9 cellular contexts compared by ENCODE assay signal in the genomic region with DNA sequence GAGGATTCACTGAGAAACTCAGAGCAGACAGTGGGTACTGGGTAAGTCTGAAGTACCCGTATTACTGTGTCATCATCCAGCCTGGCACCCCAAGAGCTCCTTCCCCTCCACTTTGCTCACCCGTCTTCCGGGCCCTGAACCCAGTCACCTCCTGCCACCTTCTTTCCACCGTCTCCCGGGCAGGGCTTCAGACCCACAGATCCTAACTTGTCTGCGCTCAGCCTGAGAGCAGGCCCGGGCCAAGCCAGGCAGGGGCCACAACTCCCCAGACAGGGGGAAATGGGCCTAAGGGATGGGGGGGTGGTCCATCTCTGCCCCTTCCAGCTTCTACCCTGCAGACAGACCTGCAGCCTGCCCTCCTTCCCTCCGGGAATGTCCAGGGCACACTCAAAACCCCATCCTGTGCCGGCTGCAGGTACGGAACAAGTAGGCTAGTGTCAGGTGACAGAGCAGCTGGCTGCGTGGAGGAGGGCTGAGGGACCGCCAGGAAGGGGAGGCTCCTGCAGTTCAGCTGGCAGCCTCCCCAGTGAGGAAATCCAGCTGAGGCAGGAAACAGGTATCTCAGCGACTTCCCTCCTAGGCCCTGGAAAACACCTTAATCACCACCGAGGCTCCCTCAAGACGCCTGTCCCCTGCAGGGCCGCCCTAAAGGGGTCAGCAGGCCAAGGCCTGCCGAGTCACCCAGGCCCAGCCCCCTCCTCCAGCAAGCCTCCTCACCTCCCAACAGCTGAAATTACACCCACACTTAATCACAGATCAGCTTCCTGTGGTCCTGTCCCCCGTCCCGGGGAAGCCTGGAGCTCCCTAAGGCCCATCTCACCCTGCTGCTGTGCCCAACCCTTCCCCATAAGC. TPM values are rescaled to one million over a fixed set of nuclear protein-coding genes. Genes with fewer than 3 reads are reported as not detected.
DNase-seq lines count a peak whose midpoint lies in the region; ATAC-seq, FAIRE-seq and TF ChIP-seq lines count a peak whose summit lies in the region.
"Had no signal": no experiment of that assay in that cellular context is flagged by ENCODE, and none has a peak within 500 bp of the region (broad histone marks: within the 10 kb centered on the region; RNA-seq: fewer than 3 reads in every experiment).

No MANE protein-coding gene starts in this region.

- H2AFZ ChIP-seq in GM12878 (ENCODE audit: control insufficient read depth, low read depth, low read length): peak overlapping the region; percentile 21; the same call in 1 of the 2 replicates

- in situ Hi-C loops in GM12878 (cut with MboI): no loop called here

- no peak overlapping the region for H3K27ac Mint-ChIP-seq in activated CD4-positive, alpha-beta T cell treated with anti-CD3 and anti-CD28 coated beads, Interleukin-2, amount 10 ng/mL, durations not matched to agents 24 days and 14 days
- H3K27ac Mint-ChIP-seq in activated CD4-positive, alpha-beta memory T cell treated with anti-CD3 and anti-CD28 coated beads for 36 hours: no peak overlapping the region

- H3K4me3 ChIP-seq in GM12878 (no peak overlapping the region), upper lobe of left lung (peak overlapping the region in 3 of 4 donors; percentile 12 to 73 (median 21))

- intact Hi-C loops in activated CD4-positive, alpha-beta T cell treated with anti-CD3 and anti-CD28 coated beads, Interleukin-2, amount 10 ng/mL, durations not matched to agents 24 days and 14 days (cut with micrococcal nuclease): no loop called here
- intact Hi-C loops in GM12878 (cut with micrococcal nuclease; ENCODE audit: unreplicated experiment): no loop called here
- intact Hi-C loops in activated CD4-positive, alpha-beta memory T cell treated with anti-CD3 and anti-CD28 coated beads for 36 hours (cut with micrococcal nuclease): no loop called here

- 49% methylated on average over 19 of the region's 19 CpGs for WGBS in GM12878 (ENCODE audit: insufficient coverage, insufficient replicate concordance, low lambda C conversion rate, missing lambda C conversion rate)
- 30 to 49% methylated on average over 13 to 17 of the region's 19 CpGs for WGBS in upper lobe of left lung, 2 donors

- H3K9ac ChIP-seq in GM12878 (ENCODE audit: control insufficient read depth, insufficient read depth, low read length): no peak overlapping the region

- H3K4me1 ChIP-seq in GM12878 (ENCODE audit: control insufficient read depth, insufficient read depth, low read length): no peaks in the 10 kb centered on the region; the same call in 1 of the 2 replicates
- H3K4me1 ChIP-seq in upper lobe of left lung: peaks cover 61 to 82% (median 67%) of the 10 kb centered on the region in 4 donors

- TF ChIP-seq CTCF in GM12878 (IDR thresholded peaks at IDR 0.05 in 2 of 3, conservative IDR thresholded peaks at IDR 0.05 in 1 of 3; ENCODE audit: control insufficient read depth in 2 of 3, extremely low read depth in 1 of 3, insufficient read depth in 1 of 3, low read depth in 3 of 3, low read length in 3 of 3) (no peak), upper lobe of left lung (IDR thresholded peaks at IDR 0.05) (no peak)

- peaks cover 2% of the 10 kb centered on the region; the same call in 1 of the 2 replicates for H4K20me1 ChIP-seq in GM12878 (ENCODE audit: control insufficient read depth, insufficient read depth)

- SMC1A ChIA-PET in GM12878 (lab: Charles Lee; ENCODE audit: uncharacterized antibody, unreplicated experiment): interaction anchor here (0.7 kb wide), 1 partner anchor 24 kb away, joined by 3 read pairs; no protein-coding TSS in a partner anchor

- H3K4me2 ChIP-seq in GM12878 (ENCODE audit: control insufficient read depth, insufficient read depth): peak overlapping the region; percentile 13; the same call in 1 of the 2 replicates

- POLR2A ChIA-PET in GM12878 (lab: Charles Lee): no interaction called here
- POLR2A ChIA-PET in activated CD4-positive, alpha-beta memory T cell treated with anti-CD3 and anti-CD28 coated beads for 36 hours (lab: Charles Lee): no interaction called here

- H3K27me3 Mint-ChIP-seq in activated CD4-positive, alpha-beta T cell treated with anti-CD3 and anti-CD28 coated beads, Interleukin-2, amount 10 ng/mL, durations not matched to agents 24 days and 14 days: peaks cover 15% of the 10 kb centered on the region
- H3K27me3 Mint-ChIP-seq in activated CD4-positive, alpha-beta memory T cell treated with anti-CD3 and anti-CD28 coated beads for 36 hours: peaks cover 12% of the 10 kb centered on the region

- RAD21 ChIA-PET in GM12878 (lab: Charles Lee; ENCODE audit: unreplicated experiment): interaction anchor here (0.6 kb wide), 1 partner anchor 14 kb away, joined by 3 read pairs; no protein-coding TSS in a partner anchor

- peaks cover 3% of the 10 kb centered on the region for H3K36me3 Mint-ChIP-seq in activated CD4-positive, alpha-beta T cell treated with anti-CD3 and anti-CD28 coated beads, Interleukin-2, amount 10 ng/mL, durations not matched to agents 24 days and 14 days (ENCODE audit: low read depth)
- H3K36me3 Mint-ChIP-seq in activated CD4-positive, alpha-beta memory T cell treated with anti-CD3 and anti-CD28 coated beads for 36 hours: no peaks in the 10 kb centered on the region

- TF ChIP-seq RAD21 in GM12878 (IDR thresholded peaks at IDR 0.05; ENCODE audit: insufficient read depth, low read depth, low read length): no peak

- CTCF ChIA-PET in GM12878 (lab: Yijun Ruan, JAX): no interaction called here
- CTCF ChIA-PET in activated CD4-positive, alpha-beta memory T cell treated with anti-CD3 and anti-CD28 coated beads for 36 hours (lab: Charles Lee): no interaction called here

- no peaks in the 10 kb centered on the region for H3K9me3 ChIP-seq in GM12878 (replicated peaks; ENCODE audit: control insufficient read depth, insufficient read depth, low read length)
- H3K9me3 ChIP-seq in upper lobe of left lung: no peaks in the 10 kb centered on the region

- DNase-seq in activated CD4-positive, alpha-beta T cell treated with anti-CD3 and anti-CD28 coated beads, Interleukin-2, amount 10 ng/mL, durations not matched to agents 24 days and 14 days: no peak
- no peak for DNase-seq in activated CD4-positive, alpha-beta T cell treated with anti-CD3 and anti-CD28 coated beads, Interleukin-2, amount 50 U/mL, for 1 hour
- no peak for DNase-seq in GM12878 (ENCODE audit: low read depth, low spot score)
- DNase-seq in left lobe of liver (ENCODE audit: low spot score): peak; percentile 54
- peak; percentile 62 to 93 for DNase-seq in upper lobe of left lung
- no peak for DNase-seq in HuH-7.5 (ENCODE audit: low spot score)
- DNase-seq in activated CD4-positive, alpha-beta memory T cell treated with anti-CD3 and anti-CD28 coated beads for 36 hours: no peak

- H3K4me3 Mint-ChIP-seq in activated CD4-positive, alpha-beta T cell treated with anti-CD3 and anti-CD28 coated beads, Interleukin-2, amount 10 ng/mL, durations not matched to agents 24 days and 14 days: peak overlapping the region; percentile 15
- no peak overlapping the region for H3K4me3 Mint-ChIP-seq in activated CD4-positive, alpha-beta memory T cell treated with anti-CD3 and anti-CD28 coated beads for 36 hours

- no TSS peak for BruUV-seq in GM12878 (replicated peaks; lab: Mats Ljungman, UMichigan)

- no peak for TF ChIP-seq EP300 in GM12878 (IDR thresholded peaks at IDR 0.05; ENCODE audit: borderline replicate concordance in 1 of 2, control insufficient read depth in 1 of 2, low read depth in 2 of 2, low read length in 2 of 2)
- peak in 1 of 4 donors; percentile 84 for TF ChIP-seq EP300 in upper lobe of left lung (IDR thresholded peaks at IDR 0.05)

- no peaks in the 10 kb centered on the region for H3K9me3 Mint-ChIP-seq in activated CD4-positive, alpha-beta T cell treated with anti-CD3 and anti-CD28 coated beads, Interleukin-2, amount 10 ng/mL, durations not matched to agents 24 days and 14 days
- no peaks in the 10 kb centered on the region for H3K9me3 Mint-ChIP-seq in activated CD4-positive, alpha-beta memory T cell treated with anti-CD3 and anti-CD28 coated beads for 36 hours

- H3K79me2 ChIP-seq in GM12878 (ENCODE audit: control insufficient read depth, insufficient read depth, low read length): no peaks in the 10 kb centered on the region

- TF ChIP-seq POLR2A in GM12878 (IDR thresholded peaks at IDR 0.05; ENCODE audit: low read depth, low read length) (no peak), upper lobe of left lung (IDR thresholded peaks at IDR 0.05) (peak in 2 of 4 donors; percentile 21 to 62)

- H3K27ac ChIP-seq in GM12878 (ENCODE audit: control insufficient read depth, insufficient read depth) (no peak overlapping the region), upper lobe of left lung (peak overlapping the region; percentile 86 to 88 (median 88))

- H3K36me3 ChIP-seq in GM12878 (ENCODE audit: control insufficient read depth in 2 of 2, insufficient read depth in 2 of 2, low read length in 1 of 2) (no peaks in the 10 kb centered on the region), upper lobe of left lung (no peaks in the 10 kb centered on the region)

- ATAC-seq in GM12878: no peak
- ATAC-seq in left lobe of liver: peak; percentile 18
- peak in 1 of 2 donors; percentile 58 for ATAC-seq in upper lobe of left lung (ENCODE audit: low FRiP score in 2 of 2)
- ATAC-seq in HG02571 (IDR thresholded peaks at IDR 0.05; ENCODE audit: unreplicated experiment): no peak

- peaks cover 14% of the 10 kb centered on the region for H3K4me1 Mint-ChIP-seq in activated CD4-positive, alpha-beta T cell treated with anti-CD3 and anti-CD28 coated beads, Interleukin-2, amount 10 ng/mL, durations not matched to agents 24 days and 14 days
- peaks cover 13% of the 10 kb centered on the region for H3K4me1 Mint-ChIP-seq in activated CD4-positive, alpha-beta memory T cell treated with anti-CD3 and anti-CD28 coated beads for 36 hours (ENCODE audit: low read depth)

- H3K27me3 ChIP-seq in GM12878 (replicated peaks in 1 of 2; ENCODE audit: control insufficient read depth in 2 of 2, insufficient read depth in 2 of 2, low read length in 1 of 2): peaks cover 0 to 6% of the 10 kb centered on the region in 2 experiments; a peak in 2 of 4 replicates
- no peaks in the 10 kb centered on the region for H3K27me3 ChIP-seq in upper lobe of left lung

- FAIRE-seq in GM12878 (lab: Jason Lieb, UNC): no peak

RNA-seq across cellular contexts. Expression of gene HSPG2, which starts 3.5 kb away (rescaled TPM):
- total RNA-seq in activated CD4-positive, alpha-beta T cell treated with anti-CD3 and anti-CD28 coated beads, Interleukin-2, amount 10 ng/mL, durations not matched to agents 24 days and 14 days: 6.2 and 6.3 TPM in 2 replicates
- total RNA-seq in GM12878 (2013; cell fraction: nucleolus; rRNA removed): 47.4 and 56.6 TPM in 2 replicates
- total RNA-seq in GM12878 (2014; rRNA removed) (0.82 and 1.2 TPM in 2 replicates), GM12878 (2014; rRNA removed; fragmentation: Illumina TruSeq; extraction: Trizol) (0.63 and 0.83 TPM in 2 replicates), GM12878 (2021) (3.4 and 3.5 TPM in 2 replicates), left lobe of liver (50.8 TPM), upper lobe of left lung (100 to 1,000 TPM; 104 to 433 (median 227) TPM)
- polyA plus RNA-seq in GM12878 (2011; ENCODE audit: low read depth): 0.75 TPM
- polyA plus RNA-seq in GM12878 (2011; rRNA removed) (0.62 and 0.71 TPM in 2 replicates), GM12878 (2014; fragmentation: Illumina TruSeq; extraction: Trizol) (0.06 and 0.40 TPM in 2 replicates), GM12878 (2014; fragmentation: Nextera tagmentation; extraction: Ambion mirVana) (not detected), GM12878 (2014; rRNA removed) (0.76 and 1.3 TPM in 2 replicates), GM12878 (2016; fragmentation: Nextera tagmentation; extraction: Ambion mirVana) (1 to 10 TPM in 1 of 2 experiments, under 1 TPM in 1; 0.30 to 1.1 TPM)
- 0.93 and 1.1 TPM in 2 replicates for polyA plus RNA-seq in GM12878 (2011; cell fraction: cytosol; rRNA removed)
- polyA plus RNA-seq in GM12878 (2011; cell fraction: nucleus; rRNA removed): 6.3 and 9.3 TPM in 2 replicates
- polyA plus RNA-seq in GM12878 (2012): 4.3 and 6.8 TPM in 2 replicates
- polyA minus RNA-seq in GM12878 (2011; rRNA and poly(A)+ RNA removed): 2.3 and 6.0 TPM in 2 replicates
- polyA minus RNA-seq in GM12878 (2011; cell fraction: cytosol; rRNA and poly(A)+ RNA removed): 1.5 and 2.3 TPM in 2 replicates
- polyA minus RNA-seq in GM12878 (2011; cell fraction: nucleus; rRNA and poly(A)+ RNA removed): 4.8 and 5.2 TPM in 2 replicates
- total RNA-seq in activated CD4-positive, alpha-beta memory T cell treated with anti-CD3 and anti-CD28 coated beads for 36 hours: 1 to 10 TPM; 2.8 to 3.7 TPM

RNA-seq across cellular contexts. Expression of gene CELA3B, which starts 43.2 kb away (rescaled TPM):
- not detected in 2 replicates for total RNA-seq in activated CD4-positive, alpha-beta T cell treated with anti-CD3 and anti-CD28 coated beads, Interleukin-2, amount 10 ng/mL, durations not matched to agents 24 days and 14 days
- total RNA-seq in GM12878 (2013; cell fraction: nucleolus; rRNA removed): not detected in 2 replicates
- total RNA-seq in GM12878 (2014; rRNA removed): not detected in 2 replicates
- not detected in 2 replicates for total RNA-seq in GM12878 (2014; rRNA removed; fragmentation: Illumina TruSeq; extraction: Trizol)
- 4.1 and 6.4 TPM in 2 replicates for total RNA-seq in GM12878 (2021)
- not detected for polyA plus RNA-seq in GM12878 (2011; ENCODE audit: low read depth)
- not detected in 2 replicates for polyA plus RNA-seq in GM12878 (2011; rRNA removed)
- not detected in 2 replicates for polyA plus RNA-seq in GM12878 (2011; cell fraction: cytosol; rRNA removed)
- polyA plus RNA-seq in GM12878 (2011; cell fraction: nucleus; rRNA removed): not detected in 2 replicates
- not detected in 2 replicates for polyA plus RNA-seq in GM12878 (2012)
- polyA plus RNA-seq in GM12878 (2014; fragmentation: Illumina TruSeq; extraction: Trizol): not detected in 2 replicates
- polyA plus RNA-seq in GM12878 (2014; fragmentation: Nextera tagmentation; extraction: Ambion mirVana): not detected
- not detected in 2 replicates for polyA plus RNA-seq in GM12878 (2014; rRNA removed)
- polyA plus RNA-seq in GM12878 (2016; fragmentation: Nextera tagmentation; extraction: Ambion mirVana): not detected
- polyA minus RNA-seq in GM12878 (2011; rRNA and poly(A)+ RNA removed): not detected in 2 replicates
- not detected in 2 replicates for polyA minus RNA-seq in GM12878 (2011; cell fraction: cytosol; rRNA and poly(A)+ RNA removed)
- polyA minus RNA-seq in GM12878 (2011; cell fraction: nucleus; rRNA and poly(A)+ RNA removed): not detected in 2 replicates
- total RNA-seq in left lobe of liver: 7.4 TPM
- total RNA-seq in upper lobe of left lung: 1 to 10 TPM in 2 of 6 donors, not detected in 4; 5.3 to 9.7 TPM
- total RNA-seq in activated CD4-positive, alpha-beta memory T cell treated with anti-CD3 and anti-CD28 coated beads for 36 hours: not detected
- polyA plus RNA-seq: BJ had no signal

Comparison
In these comparisons a context has a peak if more than half of its experiments do, and no peak if none do; other contexts are left out.
1. DNase-seq: peak in left lobe of liver (single experiment) and upper lobe of left lung (2 of 2); none in activated CD4-positive, alpha-beta T cell treated with anti-CD3 and anti-CD28 coated beads, Interleukin-2, amount 10 ng/mL, durations not matched to agents 24 days and 14 days (single experiment), activated CD4-positive, alpha-beta T cell treated with anti-CD3 and anti-CD28 coated beads, Interleukin-2, amount 50 U/mL, for 1 hour (single experiment), GM12878 (single experiment), HuH-7.5 (single experiment) and activated CD4-positive, alpha-beta memory T cell treated with anti-CD3 and anti-CD28 coated beads for 36 hours (single experiment).